In the genomic region with DNA sequence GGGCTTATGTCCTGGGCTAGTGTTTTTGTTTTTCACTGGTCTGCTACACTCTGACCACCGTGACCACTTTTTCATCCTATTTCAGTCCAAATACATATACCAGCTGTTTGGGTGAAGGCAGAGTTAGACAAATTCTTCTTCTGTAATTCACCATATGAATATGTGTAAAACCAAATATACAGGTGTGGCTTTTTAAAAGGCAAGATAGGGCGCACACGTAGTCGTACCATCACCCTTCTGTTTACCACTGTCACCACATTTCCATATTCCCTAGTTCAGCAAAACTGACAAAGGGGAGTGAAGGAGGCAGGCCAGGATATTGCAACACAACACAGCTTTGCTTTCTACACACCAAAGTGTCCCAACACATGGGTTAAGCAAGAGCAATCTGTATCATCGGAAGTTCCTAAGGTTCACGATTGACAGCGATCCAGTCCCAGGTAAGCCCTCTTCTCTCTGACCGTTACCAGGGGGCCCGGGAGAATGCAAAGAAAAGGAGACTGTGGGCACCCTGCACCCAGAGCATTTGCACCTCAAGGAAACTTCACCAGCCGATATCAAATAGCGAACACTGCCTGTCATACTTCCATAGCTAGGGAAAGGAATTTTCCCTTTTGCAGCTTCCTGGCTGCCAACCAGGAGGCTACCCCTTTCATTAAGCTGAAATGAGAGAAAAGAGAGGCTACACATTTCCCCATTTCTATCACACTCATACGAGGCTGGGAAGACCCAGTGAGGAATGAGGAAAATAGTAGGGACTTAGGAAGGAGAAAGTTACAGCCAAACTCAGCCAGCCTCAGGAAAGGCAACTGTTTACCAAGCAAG, we compare ENCODE assay signal across 8 cellular contexts. TPM values are rescaled to one million over a fixed set of nuclear protein-coding genes. Genes with fewer than 3 reads are reported as not detected.
A peak's percentile ranks its signal among the peaks of the same experiment; 100 is the strongest.
DNase-seq lines count a peak whose midpoint lies in the region; ATAC-seq and TF ChIP-seq lines count a peak whose summit lies in the region.

No MANE protein-coding gene starts in this region.

- H3K27me3 Mint-ChIP-seq in activated CD8-positive, alpha-beta memory T cell treated with anti-CD3 and anti-CD28 coated beads, Interleukin-2, amount 10 ng/mL, durations not matched to agents 7 days and 5 days = no peaks in the 10 kb centered on the region

- H3K4me1 ChIP-seq in right atrium auricular region (peaks cover 0 to 89% of the 10 kb centered on the region in 2 donors), tibial nerve (peaks cover 3 to 85% (median 58%) of the 10 kb centered on the region in 4 donors)

- peak; percentile 36 for ATAC-seq in activated CD8-positive, alpha-beta memory T cell treated with anti-CD3 and anti-CD28 coated beads, Interleukin-2, amount 10 ng/mL, durations not matched to agents 7 days and 5 days

- no peak for TF ChIP-seq CTCF in right atrium auricular region (IDR thresholded peaks at IDR 0.05)
- TF ChIP-seq CTCF in tibial nerve (IDR thresholded peaks at IDR 0.05) = no peak

- TF ChIP-seq EP300 in tibial nerve (IDR thresholded peaks at IDR 0.05) = peak in 1 of 2 donors; percentile 91

- H3K36me3 Mint-ChIP-seq in activated CD8-positive, alpha-beta memory T cell treated with anti-CD3 and anti-CD28 coated beads, Interleukin-2, amount 10 ng/mL, durations not matched to agents 7 days and 5 days = peaks cover 1% of the 10 kb centered on the region

- CTCF ChIA-PET in activated CD8-positive, alpha-beta memory T cell treated with anti-CD3 and anti-CD28 coated beads, Interleukin-2, amount 10 ng/mL, durations not matched to agents 7 days and 5 days (lab: Charles Lee) = no interaction called here

- H3K4me1 Mint-ChIP-seq in activated CD8-positive, alpha-beta memory T cell treated with anti-CD3 and anti-CD28 coated beads, Interleukin-2, amount 10 ng/mL, durations not matched to agents 7 days and 5 days = peaks cover 34% of the 10 kb centered on the region

- no peak for TF ChIP-seq POLR2A in tibial nerve (IDR thresholded peaks at IDR 0.05)

- H3K27me3 ChIP-seq in right atrium auricular region (no peaks in the 10 kb centered on the region), tibial nerve (no peaks in the 10 kb centered on the region)

- no peaks in the 10 kb centered on the region for H3K9me3 Mint-ChIP-seq in activated CD8-positive, alpha-beta memory T cell treated with anti-CD3 and anti-CD28 coated beads, Interleukin-2, amount 10 ng/mL, durations not matched to agents 7 days and 5 days (ENCODE audit: low read depth)

- no peak overlapping the region for H3K4me3 Mint-ChIP-seq in activated CD8-positive, alpha-beta memory T cell treated with anti-CD3 and anti-CD28 coated beads, Interleukin-2, amount 10 ng/mL, durations not matched to agents 7 days and 5 days

- H3K4me3 ChIP-seq in right atrium auricular region (no peak overlapping the region), tibial nerve (no peak overlapping the region)

- H3K9me3 ChIP-seq in right atrium auricular region (no peaks in the 10 kb centered on the region), tibial nerve (no peaks in the 10 kb centered on the region)

- H3K27ac Mint-ChIP-seq in activated CD8-positive, alpha-beta memory T cell treated with anti-CD3 and anti-CD28 coated beads, Interleukin-2, amount 10 ng/mL, durations not matched to agents 7 days and 5 days = no peak overlapping the region

- H3K36me3 ChIP-seq in right atrium auricular region (no peaks in the 10 kb centered on the region), tibial nerve (peaks cover 0 to 8% (median 0%) of the 10 kb centered on the region in 3 donors)

- 48 to 49% methylated on average over 12 of the region's 12 CpGs for WGBS in tibial nerve, 2 donors

- peak overlapping the region in 1 of 2 donors; percentile 34 for H3K27ac ChIP-seq in right atrium auricular region
- peak overlapping the region in 3 of 4 donors; percentile 16 to 65 (median 38) for H3K27ac ChIP-seq in tibial nerve

- DNase-seq in activated CD8-positive, alpha-beta memory T cell treated with anti-CD3 and anti-CD28 coated beads, Interleukin-2, amount 10 ng/mL, durations not matched to agents 7 days and 5 days = no peak
- no peak for DNase-seq in activated CD8-positive, alpha-beta memory T cell treated with anti-CD3 and anti-CD28 coated beads, Interleukin-2, amount 50 U/mL, for 4 hours
- DNase-seq in SIG-M5 treated with dmso at 0.1 percent for 504 hours (lab: John Stamatoyannopoulos, UW; ENCODE audit: unreplicated experiment) = peak; percentile 91
- DNase-seq in right atrium auricular region (ENCODE audit: low spot score) = peak; percentile 75
- peak in 1 of 2 donors; percentile 74 for DNase-seq in tibial nerve (ENCODE audit: low spot score in 2 of 2)
- no peak for DNase-seq in NCI-H526 treated with DMSO at 0.1 percent for 48 hours (lab: John Stamatoyannopoulos, UW)
- no peak for DNase-seq in mesenteric fat pad (ENCODE audit: low spot score)
- no peak for DNase-seq in NCI-H748 treated with DMSO at 0.1 percent for 48 hours (lab: John Stamatoyannopoulos, UW)

RNA-seq across cellular contexts. Expression of gene CREBBP, which starts 23.1 kb away (rescaled TPM):
- 10 to 100 TPM; 49.2 to 53.2 TPM for total RNA-seq in activated CD8-positive, alpha-beta memory T cell treated with anti-CD3 and anti-CD28 coated beads, Interleukin-2, amount 10 ng/mL, durations not matched to agents 7 days and 5 days
- 10 to 100 TPM; 38.3 to 54.3 TPM for total RNA-seq in right atrium auricular region
- total RNA-seq in tibial nerve = 100 to 1,000 TPM in 1 of 4 donors, 10 to 100 TPM in 3; 67.1 to 106 (median 91.0) TPM
- total RNA-seq in mesenteric fat pad = 67.0 TPM

Comparison
In these comparisons a context has a peak if more than half of its experiments do, and no peak if none do; other contexts are left out.
1. DNase-seq: peak in SIG-M5 treated with dmso at 0.1 percent for 504 hours (single experiment) and right atrium auricular region (single experiment); none in activated CD8-positive, alpha-beta memory T cell treated with anti-CD3 and anti-CD28 coated beads, Interleukin-2, amount 10 ng/mL, durations not matched to agents 7 days and 5 days (single experiment), activated CD8-positive, alpha-beta memory T cell treated with anti-CD3 and anti-CD28 coated beads, Interleukin-2, amount 50 U/mL, for 4 hours (single experiment), NCI-H526 treated with DMSO at 0.1 percent for 48 hours (single experiment), mesenteric fat pad (single experiment) and NCI-H748 treated with DMSO at 0.1 percent for 48 hours (single experiment).